Comparison of ENCODE assay signal across 25 cellular contexts in genomic region chrX:118961866-118962560, GRCh38. TPM values are rescaled to one million over a fixed set of nuclear protein-coding genes. Genes with fewer than 3 reads are reported as not detected.
DNase-seq lines count a peak whose midpoint lies in the region; ATAC-seq and TF ChIP-seq lines count a peak whose summit lies in the region.
"Had no signal": no experiment of that assay in that cellular context is flagged by ENCODE, and none has a peak within 500 bp of the region (broad histone marks: within the 10 kb centered on the region; RNA-seq: fewer than 3 reads in every experiment).

No MANE protein-coding gene starts in this region.

- no peak for TF ChIP-seq EP300 in upper lobe of left lung (IDR thresholded peaks at IDR 0.05)

- POLR2A ChIA-PET in activated CD4-positive, alpha-beta T cell treated with anti-CD3 and anti-CD28 coated beads for 36 hours (lab: Charles Lee), result no interaction called here
- POLR2A ChIA-PET in activated CD4-positive, alpha-beta T cell treated with anti-CD3 and anti-CD28 coated beads, Interleukin-2, amount 10 ng/mL, durations not matched to agents 7 days and 5 days (lab: Charles Lee), result no interaction called here
- POLR2A ChIA-PET in PC-3 (lab: Charles Lee; ENCODE audit: unreplicated experiment), result no interaction called here

- no peaks in the 10 kb centered on the region for H3K36me3 Mint-ChIP-seq in activated CD4-positive, alpha-beta T cell treated with anti-CD3 and anti-CD28 coated beads for 36 hours (ENCODE audit: low read depth)
- H3K36me3 Mint-ChIP-seq in activated CD4-positive, alpha-beta T cell treated with anti-CD3 and anti-CD28 coated beads, Interleukin-2, amount 10 ng/mL, durations not matched to agents 7 days and 5 days (ENCODE audit: low read depth), result no peaks in the 10 kb centered on the region
- no peaks in the 10 kb centered on the region for H3K36me3 Mint-ChIP-seq in stimulated activated naive B cell treated with anti-CD40 and anti-IgM and Interleukin-4, amounts not matched to agents 10 μg/mL and 1 μg/mL and 100 μg/mL, for 72 hours
- no peaks in the 10 kb centered on the region for H3K36me3 Mint-ChIP-seq in stimulated activated effector memory CD8-positive, alpha-beta T cell treated with anti-CD3 and anti-CD28 coated beads, Interleukin-12 subunit alpha, Interleukin-12 subunit beta, amount 100 ng/mL, for 72 hours
- H3K36me3 Mint-ChIP-seq: CD8-positive, alpha-beta memory T cell had no signal

- no peaks in the 10 kb centered on the region for H3F3A ChIP-seq in PC-3 (ENCODE audit: low read length, unreplicated experiment)

- H3K4me1 Mint-ChIP-seq in activated CD4-positive, alpha-beta T cell treated with anti-CD3 and anti-CD28 coated beads for 36 hours, result no peaks in the 10 kb centered on the region
- H3K4me1 Mint-ChIP-seq in activated CD4-positive, alpha-beta T cell treated with anti-CD3 and anti-CD28 coated beads, Interleukin-2, amount 10 ng/mL, durations not matched to agents 7 days and 5 days, result no peaks in the 10 kb centered on the region
- H3K4me1 Mint-ChIP-seq in stimulated activated naive B cell treated with anti-CD40 and anti-IgM and Interleukin-4, amounts not matched to agents 10 μg/mL and 1 μg/mL and 100 μg/mL, for 72 hours, result peaks cover 2 to 5% of the 10 kb centered on the region in 2 donors
- H3K4me1 Mint-ChIP-seq in stimulated activated effector memory CD8-positive, alpha-beta T cell treated with anti-CD3 and anti-CD28 coated beads, Interleukin-12 subunit alpha, Interleukin-12 subunit beta, amount 100 ng/mL, for 72 hours, result no peaks in the 10 kb centered on the region
- H3K4me1 Mint-ChIP-seq: CD8-positive, alpha-beta memory T cell had no signal

- intact Hi-C loops in activated CD4-positive, alpha-beta T cell treated with anti-CD3 and anti-CD28 coated beads for 36 hours (cut with DNase I, micrococcal nuclease), result no loop called here
- intact Hi-C loops in PC-3 (cut with micrococcal nuclease), result no loop called here
- intact Hi-C loops in body of pancreas (cut with DNase I), result no loop called here

- BruUV-seq in PC-3 (replicated peaks; lab: Mats Ljungman, UMichigan), result no TSS peak

- WGBS in body of pancreas, 2 donors, result 43 to 48% methylated on average over 4 of the region's 4 CpGs
- WGBS in upper lobe of left lung, 2 donors, result 40 to 55% methylated on average over 3 to 4 of the region's 4 CpGs

- H2AFZ ChIP-seq in PC-3 (ENCODE audit: low read length), result no peak overlapping the region

- no peaks in the 10 kb centered on the region for H3K36me3 ChIP-seq in PC-3 (ENCODE audit: low read depth, low read length)
- no peaks in the 10 kb centered on the region for H3K36me3 ChIP-seq in body of pancreas (replicated peaks in 1 of 2; ENCODE audit: insufficient read depth in 1 of 2, low read depth in 2 of 2)
- no peaks in the 10 kb centered on the region for H3K36me3 ChIP-seq in upper lobe of left lung

- no peak overlapping the region for H3K4me2 ChIP-seq in PC-3 (ENCODE audit: low read length)

- no peaks in the 10 kb centered on the region for H4K20me1 ChIP-seq in PC-3 (ENCODE audit: low read length)

- TF ChIP-seq CTCF in PC-3 (conservative IDR thresholded peaks at IDR 0.05; ENCODE audit: low read depth, low read length), result no peak
- no peak for TF ChIP-seq CTCF in body of pancreas (IDR thresholded peaks at IDR 0.05)
- no peak for TF ChIP-seq CTCF in upper lobe of left lung (IDR thresholded peaks at IDR 0.05)

- H3K9ac ChIP-seq in PC-3 (ENCODE audit: low read length), result no peak overlapping the region

- H3K4me3 ChIP-seq in PC-3 (ENCODE audit: low read length) (no peak overlapping the region), body of pancreas (no peak overlapping the region), upper lobe of left lung (no peak overlapping the region)

- CTCF ChIA-PET in activated CD4-positive, alpha-beta T cell treated with anti-CD3 and anti-CD28 coated beads for 36 hours (lab: Charles Lee), result no interaction called here
- CTCF ChIA-PET in activated CD4-positive, alpha-beta T cell treated with anti-CD3 and anti-CD28 coated beads, Interleukin-2, amount 10 ng/mL, durations not matched to agents 7 days and 5 days (lab: Charles Lee), result no interaction called here
- CTCF ChIA-PET in PC-3 (lab: Charles Lee), result interaction anchor here (0.6 kb wide), 1 partner anchor 360 kb away, joined by 4 read pairs; no protein-coding TSS in a partner anchor

- ATAC-seq in activated CD4-positive, alpha-beta T cell treated with anti-CD3 and anti-CD28 coated beads for 36 hours, result peak; percentile 36
- ATAC-seq in PC-3 (peak; percentile 80), body of pancreas (no peak), upper lobe of left lung (ENCODE audit: low FRiP score in 2 of 2) (no peak)
- peak; percentile 57 to 63 for ATAC-seq in stimulated activated naive B cell treated with anti-CD40 and anti-IgM and Interleukin-4, amounts not matched to agents 10 μg/mL and 1 μg/mL and 100 μg/mL, for 72 hours (replicated peaks)
- no peak for ATAC-seq in stimulated activated effector memory CD8-positive, alpha-beta T cell treated with anti-CD3 and anti-CD28 coated beads, Interleukin-12 subunit alpha, Interleukin-12 subunit beta, amount 100 ng/mL, for 72 hours
- ATAC-seq: HepG2, Panc1 had no signal

- H3K27ac Mint-ChIP-seq in activated CD4-positive, alpha-beta T cell treated with anti-CD3 and anti-CD28 coated beads for 36 hours, result no peak overlapping the region
- H3K27ac Mint-ChIP-seq in activated CD4-positive, alpha-beta T cell treated with anti-CD3 and anti-CD28 coated beads, Interleukin-2, amount 10 ng/mL, durations not matched to agents 7 days and 5 days, result no peak overlapping the region
- H3K27ac Mint-ChIP-seq in stimulated activated naive B cell treated with anti-CD40 and anti-IgM and Interleukin-4, amounts not matched to agents 10 μg/mL and 1 μg/mL and 100 μg/mL, for 72 hours, result no peak overlapping the region
- no peak overlapping the region for H3K27ac Mint-ChIP-seq in stimulated activated effector memory CD8-positive, alpha-beta T cell treated with anti-CD3 and anti-CD28 coated beads, Interleukin-12 subunit alpha, Interleukin-12 subunit beta, amount 100 ng/mL, for 72 hours
- H3K27ac Mint-ChIP-seq: CD8-positive, alpha-beta memory T cell; HFFc6 had no signal

- H3K27me3 Mint-ChIP-seq in activated CD4-positive, alpha-beta T cell treated with anti-CD3 and anti-CD28 coated beads for 36 hours, result peaks cover 3% of the 10 kb centered on the region
- no peaks in the 10 kb centered on the region for H3K27me3 Mint-ChIP-seq in activated CD4-positive, alpha-beta T cell treated with anti-CD3 and anti-CD28 coated beads, Interleukin-2, amount 10 ng/mL, durations not matched to agents 7 days and 5 days
- H3K27me3 Mint-ChIP-seq in stimulated activated naive B cell treated with anti-CD40 and anti-IgM and Interleukin-4, amounts not matched to agents 10 μg/mL and 1 μg/mL and 100 μg/mL, for 72 hours, result peaks cover 5 to 7% of the 10 kb centered on the region in 2 donors
- H3K27me3 Mint-ChIP-seq: CD8-positive, alpha-beta memory T cell had no signal

- TF ChIP-seq POLR2A in body of pancreas (IDR thresholded peaks at IDR 0.05), result no peak
- TF ChIP-seq POLR2A in upper lobe of left lung (IDR thresholded peaks at IDR 0.05), result no peak

- H3K4me3 Mint-ChIP-seq in activated CD4-positive, alpha-beta T cell treated with anti-CD3 and anti-CD28 coated beads for 36 hours, result no peak overlapping the region
- H3K4me3 Mint-ChIP-seq in activated CD4-positive, alpha-beta T cell treated with anti-CD3 and anti-CD28 coated beads, Interleukin-2, amount 10 ng/mL, durations not matched to agents 7 days and 5 days, result no peak overlapping the region
- H3K4me3 Mint-ChIP-seq in stimulated activated naive B cell treated with anti-CD40 and anti-IgM and Interleukin-4, amounts not matched to agents 10 μg/mL and 1 μg/mL and 100 μg/mL, for 72 hours, result no peak overlapping the region
- H3K4me3 Mint-ChIP-seq in stimulated activated effector memory CD8-positive, alpha-beta T cell treated with anti-CD3 and anti-CD28 coated beads, Interleukin-12 subunit alpha, Interleukin-12 subunit beta, amount 100 ng/mL, for 72 hours, result no peak overlapping the region
- H3K4me3 Mint-ChIP-seq: CD8-positive, alpha-beta memory T cell; HFFc6 had no signal

- no peaks in the 10 kb centered on the region for H3K9me3 Mint-ChIP-seq in activated CD4-positive, alpha-beta T cell treated with anti-CD3 and anti-CD28 coated beads for 36 hours (ENCODE audit: low read depth)
- no peaks in the 10 kb centered on the region for H3K9me3 Mint-ChIP-seq in activated CD4-positive, alpha-beta T cell treated with anti-CD3 and anti-CD28 coated beads, Interleukin-2, amount 10 ng/mL, durations not matched to agents 7 days and 5 days
- H3K9me3 Mint-ChIP-seq in stimulated activated naive B cell treated with anti-CD40 and anti-IgM and Interleukin-4, amounts not matched to agents 10 μg/mL and 1 μg/mL and 100 μg/mL, for 72 hours, result no peaks in the 10 kb centered on the region
- no peaks in the 10 kb centered on the region for H3K9me3 Mint-ChIP-seq in stimulated activated effector memory CD8-positive, alpha-beta T cell treated with anti-CD3 and anti-CD28 coated beads, Interleukin-12 subunit alpha, Interleukin-12 subunit beta, amount 100 ng/mL, for 72 hours
- H3K9me3 Mint-ChIP-seq: CD8-positive, alpha-beta memory T cell; HFFc6 had no signal

- no peak for DNase-seq in activated CD4-positive, alpha-beta T cell treated with anti-CD3 and anti-CD28 coated beads for 36 hours
- DNase-seq in activated CD4-positive, alpha-beta T cell treated with anti-CD3 and anti-CD28 coated beads, Interleukin-2, amount 10 ng/mL, durations not matched to agents 7 days and 5 days, result no peak
- DNase-seq in PC-3 (peak; percentile 65), kidney tubule cell (ENCODE audit: low spot score) (peak; percentile 26), body of pancreas (no peak), upper lobe of left lung (no peak)
- DNase-seq in stimulated activated naive B cell treated with anti-CD40 and anti-IgM and Interleukin-4, amounts not matched to agents 10 μg/mL and 1 μg/mL and 100 μg/mL, for 72 hours, result no peak
- no peak for DNase-seq in stimulated activated effector memory CD8-positive, alpha-beta T cell treated with anti-CD3 and anti-CD28 coated beads, Interleukin-12 subunit alpha, Interleukin-12 subunit beta, amount 100 ng/mL, for 72 hours (ENCODE audit: low spot score in 2 of 2)
- DNase-seq: 8988T; AML-193; C1 segment of cervical spinal cord; CD8-positive, alpha-beta memory T cell; EL; GF-D8; HFFc6; KBM-7; NCI-H1105; NCI-H146; NCI-H2029; NCI-H2227 treated with DMSO at 0.1 percent for 48 hours; NCI-H510A treated with DMSO at 0.1 percent for 48 hours; NCI-H748 treated with DMSO at 0.1 percent for 48 hours had no signal

- peaks cover 20% of the 10 kb centered on the region for H3K4me1 ChIP-seq in PC-3 (ENCODE audit: insufficient read depth, low read length)
- H3K4me1 ChIP-seq in body of pancreas, result no peaks in the 10 kb centered on the region
- H3K4me1 ChIP-seq in upper lobe of left lung, result no peaks in the 10 kb centered on the region

- H3K27ac ChIP-seq in PC-3 (ENCODE audit: low read length) (peak overlapping the region; percentile 7; the same call in 1 of the 2 replicates), body of pancreas (no peak overlapping the region), upper lobe of left lung (no peak overlapping the region)
- H3K27ac ChIP-seq: HL-60 had no signal

- H3K9me3 ChIP-seq in PC-3 (ENCODE audit: low read length) (no peaks in the 10 kb centered on the region), body of pancreas (no peaks in the 10 kb centered on the region), upper lobe of left lung (no peaks in the 10 kb centered on the region)

- H3K27me3 ChIP-seq in PC-3 (ENCODE audit: low read length), result no peaks in the 10 kb centered on the region
- no peaks in the 10 kb centered on the region for H3K27me3 ChIP-seq in body of pancreas
- no peaks in the 10 kb centered on the region for H3K27me3 ChIP-seq in upper lobe of left lung

- H3K79me2 ChIP-seq in PC-3 (ENCODE audit: low read length), result no peaks in the 10 kb centered on the region

- H3K9me2 ChIP-seq in PC-3 (replicated peaks; ENCODE audit: low read length), result no peaks in the 10 kb centered on the region

RNA-seq across cellular contexts. Expression of gene LONRF3, which starts 12.4 kb away (rescaled TPM):
- 1 to 10 TPM; 1.7 to 1.9 TPM for total RNA-seq in activated CD4-positive, alpha-beta T cell treated with anti-CD3 and anti-CD28 coated beads for 36 hours
- under 1 TPM; 0.29 to 0.35 TPM for total RNA-seq in activated CD4-positive, alpha-beta T cell treated with anti-CD3 and anti-CD28 coated beads, Interleukin-2, amount 10 ng/mL, durations not matched to agents 7 days and 5 days
- total RNA-seq in PC-3 (2014; rRNA removed), result 14.5 and 15.6 TPM in 2 replicates
- total RNA-seq in body of pancreas, result 10 to 100 TPM; 15.3 to 18.8 TPM
- 10 to 100 TPM; 24.6 to 66.0 (median 40.8) TPM for total RNA-seq in upper lobe of left lung
- total RNA-seq: HFFc6 had no signal

Comparison
In these comparisons a context has a peak if more than half of its experiments do, and no peak if none do; other contexts are left out.
1. ATAC-seq: peak in activated CD4-positive, alpha-beta T cell treated with anti-CD3 and anti-CD28 coated beads for 36 hours (single experiment), PC-3 (single experiment) and stimulated activated naive B cell treated with anti-CD40 and anti-IgM and Interleukin-4, amounts not matched to agents 10 μg/mL and 1 μg/mL and 100 μg/mL, for 72 hours (2 of 2); none in body of pancreas (single experiment), upper lobe of left lung (0 of 2) and stimulated activated effector memory CD8-positive, alpha-beta T cell treated with anti-CD3 and anti-CD28 coated beads, Interleukin-12 subunit alpha, Interleukin-12 subunit beta, amount 100 ng/mL, for 72 hours (single experiment).
2. DNase-seq: peak in PC-3 (single experiment) and kidney tubule cell (single experiment); none in activated CD4-positive, alpha-beta T cell treated with anti-CD3 and anti-CD28 coated beads for 36 hours (single experiment), activated CD4-positive, alpha-beta T cell treated with anti-CD3 and anti-CD28 coated beads, Interleukin-2, amount 10 ng/mL, durations not matched to agents 7 days and 5 days (single experiment), stimulated activated naive B cell treated with anti-CD40 and anti-IgM and Interleukin-4, amounts not matched to agents 10 μg/mL and 1 μg/mL and 100 μg/mL, for 72 hours (single experiment), body of pancreas (0 of 4), upper lobe of left lung (0 of 2) and stimulated activated effector memory CD8-positive, alpha-beta T cell treated with anti-CD3 and anti-CD28 coated beads, Interleukin-12 subunit alpha, Interleukin-12 subunit beta, amount 100 ng/mL, for 72 hours (0 of 2).